ENCODE assay signal across 17 cellular contexts in genomic region chr3:4642611-4643010, GRCh38.
DNase-seq lines count a peak whose midpoint lies in the region; ATAC-seq and TF ChIP-seq lines count a peak whose summit lies in the region.
"Had no signal": no experiment of that assay in that cellular context is flagged by ENCODE, and none has a peak within 500 bp of the region (broad histone marks: within the 10 kb centered on the region; RNA-seq: fewer than 3 reads in every experiment).

No MANE protein-coding gene starts in this region.

- H2AFZ ChIP-seq in PC-3 (ENCODE audit: low read length): no peak overlapping the region

- H3K9me3 ChIP-seq in PC-3 (ENCODE audit: low read length) (no peaks in the 10 kb centered on the region), left lung (no peaks in the 10 kb centered on the region), sigmoid colon (no peaks in the 10 kb centered on the region)

- no peaks in the 10 kb centered on the region for H3K9me2 ChIP-seq in PC-3 (replicated peaks; ENCODE audit: low read length)

- H3K4me1 ChIP-seq in PC-3 (ENCODE audit: insufficient read depth, low read length) (no peaks in the 10 kb centered on the region), left lung (no peaks in the 10 kb centered on the region), sigmoid colon (no peaks in the 10 kb centered on the region)

- ATAC-seq in PC-3 (peak; percentile 20; the same call in 1 of the 2 replicates), left lung (peak; percentile 22)
- ATAC-seq: GM12878 had no signal

- H3K27me3 ChIP-seq in PC-3 (ENCODE audit: low read length) (no peaks in the 10 kb centered on the region), left lung (no peaks in the 10 kb centered on the region), sigmoid colon (no peaks in the 10 kb centered on the region), brain microvascular endothelial cell (replicated peaks) (no peaks in the 10 kb centered on the region)

- no peak for DNase-seq in PC-3
- DNase-seq in astrocyte of the spinal cord (ENCODE audit: low read depth, low spot score): peak; percentile 80
- DNase-seq in left lung: no peak
- no peak for DNase-seq in sigmoid colon
- DNase-seq in GM19238 (ENCODE audit: insufficient read length, low spot score): no peak
- DNase-seq in brain microvascular endothelial cell: no peak
- DNase-seq in NCI-H2227 treated with DMSO at 0.1 percent for 48 hours (lab: John Stamatoyannopoulos, UW): no peak
- DNase-seq in NAMALWA (ENCODE audit: low spot score): no peak
- DNase-seq: ACHN; C1 segment of cervical spinal cord; Calu3; CD4-positive, alpha-beta T cell; DMS 273 treated with DMSO at 0.1 percent for 48 hours; DMS79; GOT3; H9 had no signal

- no peak overlapping the region for H3K4me2 ChIP-seq in PC-3 (ENCODE audit: low read length)

- intact Hi-C loops in PC-3 (cut with micrococcal nuclease): no loop called here
- intact Hi-C loops in left lung (cut with DNase I): no loop called here
- intact Hi-C loops in sigmoid colon (cut with DNase I): no loop called here

- in situ Hi-C loops in astrocyte of the spinal cord (cut with HindIII; ENCODE audit: low sequenced_read_pairs) (no loop called here), brain microvascular endothelial cell (cut with HindIII; ENCODE audit: low pct_ligation_motif_present, low sequenced_read_pairs) (no loop called here)

- TF ChIP-seq CTCF in PC-3 (conservative IDR thresholded peaks at IDR 0.05; ENCODE audit: low read depth, low read length): no peak
- TF ChIP-seq CTCF in astrocyte of the spinal cord (IDR thresholded peaks at IDR 0.05; ENCODE audit: low read depth, low read length): no peak
- TF ChIP-seq CTCF in left lung (IDR thresholded peaks at IDR 0.05): no peak
- no peak for TF ChIP-seq CTCF in sigmoid colon (IDR thresholded peaks at IDR 0.05)
- no peak for TF ChIP-seq CTCF in brain microvascular endothelial cell (IDR thresholded peaks at IDR 0.05; ENCODE audit: low read depth, low read length, missing control alignments)

- H3K27ac ChIP-seq in PC-3 (ENCODE audit: low read length): no peak overlapping the region
- peak overlapping the region in 1 of 2 donors; percentile 34 for H3K27ac ChIP-seq in left lung
- peak overlapping the region in 3 of 4 donors; percentile 21 to 79 (median 36) for H3K27ac ChIP-seq in sigmoid colon
- H3K27ac ChIP-seq in brain microvascular endothelial cell: no peak overlapping the region

- POLR2A ChIA-PET in PC-3 (lab: Charles Lee; ENCODE audit: unreplicated experiment): no interaction called here

- no TSS peak for BruUV-seq in PC-3 (replicated peaks; lab: Mats Ljungman, UMichigan)

- no peaks in the 10 kb centered on the region; the same call in none of the 2 replicates for H3K36me3 ChIP-seq in PC-3 (ENCODE audit: low read depth, low read length)
- peaks cover 0 to 39% of the 10 kb centered on the region in 2 donors for H3K36me3 ChIP-seq in left lung
- peaks cover 0 to 72% (median 14%) of the 10 kb centered on the region in 4 donors for H3K36me3 ChIP-seq in sigmoid colon
- no peaks in the 10 kb centered on the region for H3K36me3 ChIP-seq in brain microvascular endothelial cell (replicated peaks)

- H3F3A ChIP-seq in PC-3 (ENCODE audit: low read length, unreplicated experiment): no peaks in the 10 kb centered on the region

- 91 to 93% methylated on average over 8 of the region's 8 CpGs for WGBS in sigmoid colon, 2 donors

- TF ChIP-seq EP300 in sigmoid colon (IDR thresholded peaks at IDR 0.05): no peak

- H3K9ac ChIP-seq in PC-3 (ENCODE audit: low read length): no peak overlapping the region

- no peak overlapping the region for H3K4me3 ChIP-seq in PC-3 (ENCODE audit: low read length)
- H3K4me3 ChIP-seq in astrocyte of the spinal cord (ENCODE audit: low read depth, low read length): no peak overlapping the region
- no peak overlapping the region for H3K4me3 ChIP-seq in left lung
- H3K4me3 ChIP-seq in sigmoid colon: no peak overlapping the region
- H3K4me3 ChIP-seq in brain microvascular endothelial cell (ENCODE audit: low read depth, low read length): no peak overlapping the region
- H3K4me3 ChIP-seq: GM12878 had no signal

- no peaks in the 10 kb centered on the region for H3K79me2 ChIP-seq in PC-3 (ENCODE audit: low read length)

- no peaks in the 10 kb centered on the region for H4K20me1 ChIP-seq in PC-3 (ENCODE audit: low read length)

- TF ChIP-seq POLR2A in sigmoid colon (IDR thresholded peaks at IDR 0.05): no peak

- CTCF ChIA-PET in PC-3 (lab: Charles Lee): no interaction called here

Comparison
In these comparisons a context has a peak if more than half of its experiments do, and no peak if none do; other contexts are left out.
1. H3K27ac ChIP-seq: peak in sigmoid colon (3 of 4); none in PC-3 (single experiment) and brain microvascular endothelial cell (single experiment).